In the genomic region with DNA sequence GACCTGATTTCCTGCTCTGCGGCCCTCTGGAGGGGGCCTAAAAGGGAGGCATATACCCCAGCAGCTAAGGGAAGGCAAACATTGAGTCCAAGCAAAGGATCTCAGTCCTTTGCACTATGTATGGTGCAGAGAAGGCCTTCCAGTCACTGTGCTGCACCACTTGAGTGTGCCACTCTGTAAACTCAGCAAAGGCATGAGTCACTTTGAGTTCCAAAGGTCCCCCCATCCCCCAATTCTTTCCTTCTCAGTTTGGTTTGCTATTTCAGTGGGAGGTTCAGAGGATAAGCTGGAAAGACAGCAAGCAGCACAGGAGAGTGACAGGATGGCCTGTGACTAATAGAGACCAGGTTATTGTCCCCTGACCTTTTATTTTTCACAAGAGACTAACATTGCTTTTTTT, we compare ENCODE assay signal across 12 cellular contexts.
A peak's percentile ranks its signal among the peaks of the same experiment; 100 is the strongest.
DNase-seq lines count a peak whose midpoint lies in the region; ATAC-seq, FAIRE-seq and TF ChIP-seq lines count a peak whose summit lies in the region.
"Had no signal": no experiment of that assay in that cellular context is flagged by ENCODE, and none has a peak within 500 bp of the region (broad histone marks: within the 10 kb centered on the region; RNA-seq: fewer than 3 reads in every experiment).

No MANE protein-coding gene starts in this region.

- FAIRE-seq in A549 (lab: Jason Lieb, UNC): no peak

- peak overlapping the region; percentile 61 for H3K4me2 ChIP-seq in A549

- H3K4me1 ChIP-seq in A549: peaks cover 17% of the 10 kb centered on the region
- H3K4me1 ChIP-seq in HEK293 (ENCODE audit: control insufficient read depth, insufficient read depth, low read length): no peaks in the 10 kb centered on the region

- intact Hi-C loops in activated naive CD4-positive, alpha-beta T cell treated with anti-CD3 and anti-CD28 coated beads for 36 hours (cut with micrococcal nuclease): no loop called here

- H3K27ac ChIP-seq in A549 (peak overlapping the region; percentile 59 to 62), HEK293 (ENCODE audit: extremely low read depth, low read depth, low read length) (no peak overlapping the region)

- peaks cover 11% of the 10 kb centered on the region for H3K36me3 Mint-ChIP-seq in WTC11
- H3K36me3 Mint-ChIP-seq in activated naive CD4-positive, alpha-beta T cell treated with anti-CD3 and anti-CD28 coated beads for 36 hours (ENCODE audit: low read depth): no peaks in the 10 kb centered on the region
- H3K36me3 Mint-ChIP-seq: type B pancreatic cell had no signal

- TF ChIP-seq EP300 in A549 (IDR thresholded peaks at IDR 0.05): no peak

- peak overlapping the region; percentile 66; the same call in 1 of the 2 replicates for H3K27ac Mint-ChIP-seq in WTC11
- no peak overlapping the region for H3K27ac Mint-ChIP-seq in activated naive CD4-positive, alpha-beta T cell treated with anti-CD3 and anti-CD28 coated beads for 36 hours
- H3K27ac Mint-ChIP-seq: dendritic cell treated with granulocyte-macrophage colony-stimulating factor and Interleukin-4, amounts not matched to agents 40 ng/mL and 50 ng/mL, for 4 days; type B pancreatic cell had no signal

- H3K9me3 Mint-ChIP-seq in WTC11: peaks cover 12% of the 10 kb centered on the region
- H3K9me3 Mint-ChIP-seq in activated naive CD4-positive, alpha-beta T cell treated with anti-CD3 and anti-CD28 coated beads for 36 hours: no peaks in the 10 kb centered on the region
- H3K9me3 Mint-ChIP-seq: dendritic cell treated with granulocyte-macrophage colony-stimulating factor and Interleukin-4, amounts not matched to agents 40 ng/mL and 50 ng/mL, for 4 days; type B pancreatic cell had no signal

- H3K36me3 ChIP-seq in HEK293 (ENCODE audit: control insufficient read depth in 2 of 2, insufficient read depth in 1 of 2, low read length in 2 of 2): no peaks in the 10 kb centered on the region

- H3K9me3 ChIP-seq in A549: no peaks in the 10 kb centered on the region
- no peaks in the 10 kb centered on the region for H3K9me3 ChIP-seq in HEK293 (ENCODE audit: control insufficient read depth, insufficient read depth, low read depth, low read length)

- CTCF ChIA-PET in A549 (lab: Yijun Ruan, JAX) (interaction anchor here (0.9 kb wide), 1 partner anchor 61 kb away, joined by 3 read pairs; no protein-coding TSS in a partner anchor), HEK293 (lab: Yijun Ruan, JAX) (interaction anchor here (1.2 kb wide), 1 partner anchor 18 kb away, joined by 3 read pairs; no protein-coding TSS in a partner anchor), WTC11 (lab: Charles Lee) (no interaction called here)
- CTCF ChIA-PET in activated naive CD4-positive, alpha-beta T cell treated with anti-CD3 and anti-CD28 coated beads for 36 hours (lab: Charles Lee): no interaction called here

- peak in 1 of 2 experiments; percentile 59 for DNase-seq in A549 (ENCODE audit: low read depth in 1 of 2, low spot score in 1 of 2)
- DNase-seq in WTC11 (ENCODE audit: low spot score): no peak
- peak; percentile 26 for DNase-seq in kidney glomerular epithelial cell (lab: John Stamatoyannopoulos, UW)
- DNase-seq in activated naive CD4-positive, alpha-beta T cell treated with anti-CD3 and anti-CD28 coated beads for 36 hours: no peak
- DNase-seq in GM20000 (ENCODE audit: low spot score): no peak
- DNase-seq in T-helper 9 cell: no peak
- DNase-seq: activated effector memory CD4-positive, alpha-beta T cell treated with Interleukin-2 at 50 U/mL for 16 hours; NCI-H2029 had no signal

- H3K4me3 ChIP-seq in A549: no peak overlapping the region
- H3K4me3 ChIP-seq in HEK293 (ENCODE audit: low read depth, low read length): no peak overlapping the region

- peak; percentile 87 to 91 for ATAC-seq in A549
- ATAC-seq in WTC11: peak; percentile 47
- ATAC-seq in GM18868 (IDR thresholded peaks at IDR 0.05; ENCODE audit: unreplicated experiment): no peak

- H3K27me3 Mint-ChIP-seq in WTC11 (ENCODE audit: low read depth): no peaks in the 10 kb centered on the region
- H3K27me3 Mint-ChIP-seq in activated naive CD4-positive, alpha-beta T cell treated with anti-CD3 and anti-CD28 coated beads for 36 hours (ENCODE audit: low read depth): no peaks in the 10 kb centered on the region
- H3K27me3 Mint-ChIP-seq: dendritic cell treated with granulocyte-macrophage colony-stimulating factor and Interleukin-4, amounts not matched to agents 40 ng/mL and 50 ng/mL, for 4 days; type B pancreatic cell had no signal

- POLR2A ChIA-PET in A549 (lab: Yijun Ruan, JAX): no interaction called here
- POLR2A ChIA-PET in HEK293 (lab: Yijun Ruan, JAX): no interaction called here
- POLR2A ChIA-PET in WTC11 (lab: Charles Lee): no interaction called here

- TF ChIP-seq RAD21 in A549 (conservative IDR thresholded peaks at IDR 0.05 in 1 of 2, IDR thresholded peaks at IDR 0.05 in 1 of 2): no peak

- no peak for TF ChIP-seq POLR2A in A549 (IDR thresholded peaks at IDR 0.05; ENCODE audit: low read length)

- H3K4me1 Mint-ChIP-seq in WTC11: peaks cover 34% of the 10 kb centered on the region
- H3K4me1 Mint-ChIP-seq in activated naive CD4-positive, alpha-beta T cell treated with anti-CD3 and anti-CD28 coated beads for 36 hours (ENCODE audit: low read depth): no peaks in the 10 kb centered on the region

- WGBS in A549 (ENCODE audit: missing lambda C conversion rate): 9% methylated on average over 1 of the region's 1 CpG

- no peak overlapping the region for H3K4me3 Mint-ChIP-seq in WTC11
- no peak overlapping the region for H3K4me3 Mint-ChIP-seq in activated naive CD4-positive, alpha-beta T cell treated with anti-CD3 and anti-CD28 coated beads for 36 hours
- H3K4me3 Mint-ChIP-seq: dendritic cell treated with granulocyte-macrophage colony-stimulating factor and Interleukin-4, amounts not matched to agents 40 ng/mL and 50 ng/mL, for 4 days; type B pancreatic cell had no signal

- TF ChIP-seq CTCF in A549 (IDR thresholded peaks at IDR 0.05) (no peak), HEK293 (tag by site-specific recombination; IDR thresholded peaks at IDR 0.05) (no peak), WTC11 (IDR thresholded peaks at IDR 0.05) (no peak), GM20000 (IDR thresholded peaks at IDR 0.05; ENCODE audit: extremely low read depth, missing control alignments) (no peak)

TF ChIP-seq in A549, 52 proteins besides CTCF, POLR2A, EP300 and RAD21:
- no peak for TF ChIP-seq NR3C1 (IDR thresholded peaks at IDR 0.05)
- TF ChIP-seq FOSL2 (IDR thresholded peaks at IDR 0.05): no peak
- peak; percentile 48; the same call in 1 of the 2 replicates for TF ChIP-seq FOSL2 (CRISPR knock-in tag; IDR thresholded peaks at IDR 0.05)

TF ChIP-seq in HEK293, 187 proteins besides CTCF, POLR2A, EP300 and RAD21:
- TF ChIP-seq ZNF600 (tag by site-specific recombination; IDR thresholded peaks at IDR 0.05) (0 out of 2 replicates have a peak, but pooled peaks have one; percentile 18), ZBTB48 (tag by site-specific recombination; IDR thresholded peaks at IDR 0.05) (no peak)

TF ChIP-seq in WTC11, 78 proteins besides CTCF, POLR2A, EP300 and RAD21:
- TF ChIP-seq GABPB1 (CRISPR knock-in tag; IDR thresholded peaks at IDR 0.05) (0 out of 2 replicates have a peak, but pooled peaks have one; percentile 14), FOXJ3 (CRISPR knock-in tag; IDR thresholded peaks at IDR 0.05; ENCODE audit: borderline replicate concordance) (no peak)
- TF ChIP-seq, protein P1, sequence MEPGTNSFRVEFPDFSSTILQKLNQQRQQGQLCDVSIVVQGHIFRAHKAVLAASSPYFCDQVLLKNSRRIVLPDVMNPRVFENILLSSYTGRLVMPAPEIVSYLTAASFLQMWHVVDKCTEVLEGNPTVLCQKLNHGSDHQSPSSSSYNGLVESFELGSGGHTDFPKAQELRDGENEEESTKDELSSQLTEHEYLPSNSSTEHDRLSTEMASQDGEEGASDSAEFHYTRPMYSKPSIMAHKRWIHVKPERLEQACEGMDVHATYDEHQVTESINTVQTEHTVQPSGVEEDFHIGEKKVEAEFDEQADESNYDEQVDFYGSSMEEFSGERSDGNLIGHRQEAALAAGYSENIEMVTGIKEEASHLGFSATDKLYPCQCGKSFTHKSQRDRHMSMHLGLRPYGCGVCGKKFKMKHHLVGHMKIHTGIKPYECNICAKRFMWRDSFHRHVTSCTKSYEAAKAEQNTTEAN (CRISPR knock-in tag; IDR thresholded peaks at IDR 0.05): no peak

Comparison
In these comparisons a context has a peak if more than half of its experiments do, and no peak if none do; other contexts are left out.
1. CTCF ChIA-PET loops: an anchor here in A549 (0.9 kb wide) and HEK293 (1.2 kb wide); none called in WTC11 and activated naive CD4-positive, alpha-beta T cell treated with anti-CD3 and anti-CD28 coated beads for 36 hours.